ENCODE assay signal across 9 cellular contexts in the genomic region with DNA sequence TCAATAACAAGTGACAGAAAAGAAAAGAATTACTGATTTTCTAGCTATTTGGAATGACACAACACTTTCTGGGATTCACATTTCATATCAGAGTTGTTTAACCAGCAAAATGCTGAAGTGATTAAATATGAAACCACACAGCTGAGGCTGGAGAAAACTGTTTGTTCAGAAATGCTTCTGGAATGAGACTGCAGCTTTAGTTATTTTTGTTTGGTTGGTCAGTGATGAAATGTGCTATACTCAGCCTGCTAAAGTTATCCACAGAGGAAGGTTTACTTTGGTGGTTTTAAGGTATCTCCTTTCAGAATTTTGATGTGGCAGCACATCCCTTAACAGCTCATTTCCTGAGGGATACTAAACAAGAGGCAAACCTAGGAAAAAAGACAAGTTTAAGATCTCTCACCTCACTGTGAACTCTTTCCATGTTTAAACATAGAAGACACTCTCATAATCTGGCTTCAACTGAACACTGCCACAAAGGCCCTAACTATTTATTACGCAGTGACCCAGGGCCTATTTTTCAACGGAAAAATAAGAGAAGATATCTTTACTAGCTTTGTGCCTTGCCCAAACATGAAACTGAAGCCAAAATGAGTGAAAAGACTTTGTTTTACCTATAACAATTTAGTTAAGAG.
A peak's percentile ranks its signal among the peaks of the same experiment; 100 is the strongest.
DNase-seq lines count a peak whose midpoint lies in the region; ATAC-seq and TF ChIP-seq lines count a peak whose summit lies in the region.
"Had no signal": no experiment of that assay in that cellular context is flagged by ENCODE, and none has a peak within 500 bp of the region (broad histone marks: within the 10 kb centered on the region; RNA-seq: fewer than 3 reads in every experiment).

No MANE protein-coding gene starts in this region.

- ATAC-seq in PC-3 (peak; percentile 87), HG02642 (IDR thresholded peaks at IDR 0.05; ENCODE audit: poor library complexity, unreplicated experiment) (no peak)

- peaks cover 13% of the 10 kb centered on the region for H3F3A ChIP-seq in PC-3 (ENCODE audit: low read length, unreplicated experiment)

- DNase-seq in PC-3 (peak; percentile 89), esophagus muscularis mucosa (ENCODE audit: extremely low spot score) (no peak), T-helper 2 cell (no peak), HT-29 (ENCODE audit: low spot score) (no peak), DMS 273 (lab: John Stamatoyannopoulos, UW; ENCODE audit: unreplicated experiment) (no peak)
- DNase-seq: NCI-H1930 had no signal

- no peaks in the 10 kb centered on the region for H4K20me1 ChIP-seq in PC-3 (ENCODE audit: low read length)

- H3K9me2 ChIP-seq in PC-3 (replicated peaks; ENCODE audit: low read length): no peaks in the 10 kb centered on the region

- CTCF ChIA-PET in PC-3 (lab: Charles Lee): interaction anchor here (1.2 to 2.0 kb wide), 2 partner anchors 106 to 107 kb away, joined by 3 to 11 read pairs; partner anchors contain the start of gene PDE5A

- 24% methylated on average over 2 of the region's 2 CpGs for WGBS in esophagus muscularis mucosa

- TF ChIP-seq EP300 in esophagus muscularis mucosa (IDR thresholded peaks at IDR 0.05): no peak

- H3K4me2 ChIP-seq in PC-3 (ENCODE audit: low read length): peak overlapping the region; percentile 66

- H3K4me1 ChIP-seq in ACC112 (ENCODE audit: control insufficient read depth, insufficient read depth, low read length, unreplicated experiment) (peaks cover 46% of the 10 kb centered on the region), PC-3 (ENCODE audit: insufficient read depth, low read length) (peaks cover 56% of the 10 kb centered on the region), esophagus muscularis mucosa (peaks cover 28 to 89% (median 83%) of the 10 kb centered on the region in 4 donors), muscle layer of duodenum (ENCODE audit: control insufficient read depth in 1 of 2, insufficient read depth in 2 of 2, low read length in 2 of 2) (peaks cover 5 to 10% of the 10 kb centered on the region in 2 donors)

- H3K4me3 ChIP-seq in ACC112 (ENCODE audit: low read depth, low read length) (no peak overlapping the region), PC-3 (ENCODE audit: low read length) (no peak overlapping the region; the same call in 1 of the 2 replicates), esophagus muscularis mucosa (peak overlapping the region in 1 of 4 donors; percentile 2), muscle layer of duodenum (ENCODE audit: low read depth in 1 of 2, low read length in 2 of 2) (no peak overlapping the region)

- H2AFZ ChIP-seq in ACC112 (ENCODE audit: low read length, unreplicated experiment) (peak overlapping the region; percentile 77), PC-3 (ENCODE audit: low read length) (no peak overlapping the region)

- no peak for TF ChIP-seq CTCF in PC-3 (conservative IDR thresholded peaks at IDR 0.05; ENCODE audit: low read depth, low read length)
- TF ChIP-seq CTCF in esophagus muscularis mucosa (IDR thresholded peaks at IDR 0.05): no peak

- POLR2A ChIA-PET in PC-3 (lab: Charles Lee; ENCODE audit: unreplicated experiment): interaction anchor here (0.7 to 0.8 kb wide), 2 partner anchors 43 to 107 kb away, joined by 3 read pairs; partner anchors contain the start of gene PDE5A

- intact Hi-C loops in PC-3 (cut with micrococcal nuclease): loop anchor here (1.0 to 5.0 kb wide), 3 partner anchors 52 to 178 kb away; no protein-coding TSS in a partner anchor
- intact Hi-C loops in esophagus muscularis mucosa (cut with DNase I): no loop called here

- TF ChIP-seq POLR2A in esophagus muscularis mucosa (IDR thresholded peaks at IDR 0.05; ENCODE audit: low read depth): no peak

- H3K27ac ChIP-seq in ACC112 (ENCODE audit: low read depth, low read length) (peak overlapping the region; percentile 83), PC-3 (ENCODE audit: low read length) (peak overlapping the region; percentile 77), esophagus muscularis mucosa (replicated peaks in 1 of 4) (peak overlapping the region; percentile 80 to 84 (median 80)), muscle layer of duodenum (ENCODE audit: low read length) (peak overlapping the region; percentile 60)

- no TSS peak for BruUV-seq in PC-3 (replicated peaks; lab: Mats Ljungman, UMichigan)

- H3K9ac ChIP-seq in PC-3 (ENCODE audit: low read length): no peak overlapping the region; the same call in 1 of the 2 replicates

- H3K27me3 ChIP-seq in ACC112 (ENCODE audit: insufficient read depth, low read length): no peaks in the 10 kb centered on the region
- H3K27me3 ChIP-seq in PC-3 (ENCODE audit: low read length): no peaks in the 10 kb centered on the region
- no peaks in the 10 kb centered on the region for H3K27me3 ChIP-seq in esophagus muscularis mucosa
- no peaks in the 10 kb centered on the region for H3K27me3 ChIP-seq in muscle layer of duodenum (ENCODE audit: low read depth, low read length)

- H3K9me3 ChIP-seq in PC-3 (ENCODE audit: low read length): no peaks in the 10 kb centered on the region
- no peaks in the 10 kb centered on the region for H3K9me3 ChIP-seq in esophagus muscularis mucosa
- no peaks in the 10 kb centered on the region for H3K9me3 ChIP-seq in muscle layer of duodenum (ENCODE audit: control insufficient read depth in 1 of 2, low read length in 2 of 2)

- H3K79me2 ChIP-seq in ACC112 (ENCODE audit: control insufficient read depth, insufficient read depth, low read length, unreplicated experiment) (no peaks in the 10 kb centered on the region), PC-3 (ENCODE audit: low read length) (no peaks in the 10 kb centered on the region)

- H3K36me3 ChIP-seq in ACC112 (ENCODE audit: insufficient read depth, low read length) (no peaks in the 10 kb centered on the region), PC-3 (ENCODE audit: low read depth, low read length) (no peaks in the 10 kb centered on the region), esophagus muscularis mucosa (no peaks in the 10 kb centered on the region), muscle layer of duodenum (ENCODE audit: control insufficient read depth in 1 of 2, insufficient read depth in 2 of 2, low read length in 2 of 2) (no peaks in the 10 kb centered on the region)
